ENCODE assay signal across 11 cellular contexts in genomic region chr6:36286858-36287257, GRCh38. TPM values are rescaled to one million over a fixed set of nuclear protein-coding genes. Genes with fewer than 3 reads are reported as not detected.
"Had no signal": no experiment of that assay in that cellular context is flagged by ENCODE, and none has a peak within 500 bp of the region (broad histone marks: within the 10 kb centered on the region; RNA-seq: fewer than 3 reads in every experiment).

No MANE protein-coding gene starts in this region.

- ATAC-seq: HCT116, HepG2 had no signal

- DNase-seq: GM23248, GOT3, H7, KBM-7 had no signal

- H3K4me1 ChIP-seq: HAP-1 had no signal

- H3K27ac ChIP-seq: GM23248, HL-60 had no signal

- H3K4me3 ChIP-seq: GM23248, HAP-1 had no signal

- H2AFZ ChIP-seq: GM23248 had no signal

- H3K9me3 ChIP-seq: HAP-1 had no signal

- H3K36me3 ChIP-seq: HAP-1 had no signal

- H3K9ac ChIP-seq: GM23248 had no signal

RNA-seq across cellular contexts. Expression of gene PNPLA1, which starts 17.0 kb away (rescaled TPM):
- total RNA-seq: GM23248, H4, H7, HepG2 had no signal
- polyA plus RNA-seq: GM23248, HepG2 had no signal

RNA-seq across cellular contexts. Expression of gene BNIP5, which starts 49.8 kb away (rescaled TPM):
- total RNA-seq: GM23248, H4, H7, HepG2, HT1080 had no signal
- polyA plus RNA-seq: GM23248, HepG2, IgD-negative memory B cell had no signal
